23 cellular contexts compared by ENCODE assay signal in genomic region chr4:150682126-150682525, GRCh38.
DNase-seq lines count a peak whose midpoint lies in the region; ATAC-seq, FAIRE-seq and TF ChIP-seq lines count a peak whose summit lies in the region.
"Had no signal": no experiment of that assay in that cellular context is flagged by ENCODE, and none has a peak within 500 bp of the region (broad histone marks: within the 10 kb centered on the region; RNA-seq: fewer than 3 reads in every experiment).

No MANE protein-coding gene starts in this region.

- no peak overlapping the region for H3K4me3 Mint-ChIP-seq in progenitor cell of endocrine pancreas (ENCODE audit: low read depth)
- H3K4me3 Mint-ChIP-seq: B cell; CD4-positive, CD25-positive, alpha-beta regulatory T cell; GM23338 had no signal

- no peaks in the 10 kb centered on the region for H3K79me2 ChIP-seq in mammary epithelial cell (ENCODE audit: insufficient read depth, low read length)

- peak; percentile 49 for ATAC-seq in HG03354 (IDR thresholded peaks at IDR 0.05; ENCODE audit: poor library complexity, severe bottlenecking, unreplicated experiment)
- ATAC-seq: A549, GM23338, Panc1 had no signal

- no peaks in the 10 kb centered on the region for H3K27me3 Mint-ChIP-seq in progenitor cell of endocrine pancreas
- H3K27me3 Mint-ChIP-seq: B cell; CD4-positive, CD25-positive, alpha-beta regulatory T cell had no signal

- WGBS in mammary epithelial cell (ENCODE audit: low coverage, missing lambda C conversion rate): 92% methylated on average over 1 of the region's 1 CpG

- peaks cover 34% of the 10 kb centered on the region for H3K4me1 Mint-ChIP-seq in progenitor cell of endocrine pancreas (ENCODE audit: low read depth)

- H3K27ac Mint-ChIP-seq in progenitor cell of endocrine pancreas: no peak overlapping the region
- H3K27ac Mint-ChIP-seq: B cell; CD4-positive, CD25-positive, alpha-beta regulatory T cell; GM23338 had no signal

- no peak overlapping the region for H3K4me3 ChIP-seq in mammary epithelial cell (replicated peaks in 1 of 3; ENCODE audit: insufficient read depth in 1 of 3, low read depth in 2 of 3, low read length in 3 of 3)
- H3K4me3 ChIP-seq: A549, GM23338, HAP-1, SJCRH30 had no signal

- H3K4me2 ChIP-seq in mammary epithelial cell (ENCODE audit: insufficient read depth, low read depth, low read length): no peak overlapping the region
- H3K4me2 ChIP-seq: A549, GM23338, KMS-11 had no signal

- no peaks in the 10 kb centered on the region for H4K20me1 ChIP-seq in mammary epithelial cell (ENCODE audit: insufficient read depth, low read length)

- DNase-seq in D721Med (ENCODE audit: insufficient read length, low spot score): no peak
- peak; percentile 20 for DNase-seq in NCI-H2029 (lab: John Stamatoyannopoulos, UW)
- DNase-seq in germinal center (ENCODE audit: low spot score): peak; percentile 17
- no peak for DNase-seq in progenitor cell of endocrine pancreas (ENCODE audit: low spot score, unreplicated experiment)
- DNase-seq in mammary epithelial cell: no peak
- no peak for DNase-seq in stimulated activated CD4-positive, alpha-beta T cell treated with anti-CD3 and anti-CD28 coated beads, Interleukin-1b, Interleukin-23, amount 100 ng/mL, for 48 hours
- DNase-seq: CD4-positive, CD25-positive, alpha-beta regulatory T cell; DND-41; IMR-90; NCI-H1417 treated with DMSO at 0.1 percent for 48 hours; NCI-H2081; NCI-H446; NCI-H748 treated with DMSO at 0.1 percent for 48 hours; SJCRH30 had no signal

- peaks cover 7% of the 10 kb centered on the region for H3K36me3 Mint-ChIP-seq in progenitor cell of endocrine pancreas (ENCODE audit: insufficient read depth)

- no peak overlapping the region for H3K27ac ChIP-seq in mammary epithelial cell (ENCODE audit: insufficient read depth, low read depth, low read length)
- H3K27ac ChIP-seq: A549, KMS-11, SJCRH30 had no signal

- no peak overlapping the region for H3K9ac ChIP-seq in mammary epithelial cell (ENCODE audit: insufficient read depth, low read length)
- H3K9ac ChIP-seq: KMS-11 had no signal

- intact Hi-C loops in mammary epithelial cell (cut with micrococcal nuclease): no loop called here

- H3K9me3 Mint-ChIP-seq in progenitor cell of endocrine pancreas (ENCODE audit: low read depth): peaks cover 4% of the 10 kb centered on the region
- H3K9me3 Mint-ChIP-seq: GM23338 had no signal

- H3K36me3 ChIP-seq in mammary epithelial cell (ENCODE audit: insufficient read depth, low read length): peaks cover 3% of the 10 kb centered on the region
- H3K36me3 ChIP-seq: HAP-1, SJCRH30 had no signal

- CTCF ChIA-PET in mammary epithelial cell (lab: Charles Lee; ENCODE audit: low non-redundant PET): no interaction called here

- dilution Hi-C loops in mammary epithelial cell (cut with HindIII; ENCODE audit: low sequenced_read_pairs): no loop called here

- TF ChIP-seq CTCF in D721Med (IDR thresholded peaks at IDR 0.05; ENCODE audit: insufficient read depth, missing control alignments) (no peak), progenitor cell of endocrine pancreas (IDR thresholded peaks at IDR 0.05; ENCODE audit: unreplicated experiment) (no peak), mammary epithelial cell (conservative IDR thresholded peaks at IDR 0.05 in 1 of 2, IDR thresholded peaks at IDR 0.05 in 1 of 2; ENCODE audit: extremely low read depth in 1 of 2, insufficient read depth in 1 of 2, low read depth in 1 of 2, low read length in 2 of 2) (no peak)

- peaks cover 21% of the 10 kb centered on the region for H3K4me1 ChIP-seq in mammary epithelial cell (ENCODE audit: insufficient read depth, low read length)
- H3K4me1 ChIP-seq: A549, SJCRH30 had no signal

- in situ Hi-C loops in mammary epithelial cell (cut with MboI; ENCODE audit: low sequenced_read_pairs in 2 of 2): no loop called here

- no peak overlapping the region for H2AFZ ChIP-seq in mammary epithelial cell (ENCODE audit: low read depth, low read length)
- H2AFZ ChIP-seq: GM23338 had no signal

- no peaks in the 10 kb centered on the region for H3K27me3 ChIP-seq in mammary epithelial cell (ENCODE audit: insufficient read depth, low read length)
- H3K27me3 ChIP-seq: SJCRH30 had no signal

- H3K9me3 ChIP-seq in mammary epithelial cell (replicated peaks; ENCODE audit: insufficient read depth, low read length): no peaks in the 10 kb centered on the region
- H3K9me3 ChIP-seq: A549, HAP-1, SJCRH30 had no signal

- peak; percentile 21 for FAIRE-seq in D721Med (lab: Jason Lieb, UNC)
- FAIRE-seq: A549, GM12891, HTR-8/SVneo had no signal

- BruUV-seq in mammary epithelial cell (replicated peaks; lab: Mats Ljungman, UMichigan): no TSS peak

Comparison
In these comparisons a context has a peak if more than half of its experiments do, and no peak if none do; other contexts are left out.
1. DNase-seq: peak in NCI-H2029 (single experiment) and germinal center (single experiment); none in D721Med (single experiment), progenitor cell of endocrine pancreas (single experiment), mammary epithelial cell (single experiment) and stimulated activated CD4-positive, alpha-beta T cell treated with anti-CD3 and anti-CD28 coated beads, Interleukin-1b, Interleukin-23, amount 100 ng/mL, for 48 hours (single experiment).